25 cellular contexts compared by ENCODE assay signal in genomic region chr22:47042861-47043496, GRCh38.
DNase-seq lines count a peak whose midpoint lies in the region; ATAC-seq, FAIRE-seq and TF ChIP-seq lines count a peak whose summit lies in the region.
"Had no signal": no experiment of that assay in that cellular context is flagged by ENCODE, and none has a peak within 500 bp of the region (broad histone marks: within the 10 kb centered on the region; RNA-seq: fewer than 3 reads in every experiment).

No MANE protein-coding gene starts in this region.

- H3K9ac ChIP-seq in BLaER1 treated with 17β-estradiol and CSF1 and Interleukin-3, amounts not matched to agents 10 nM and 100 nM, result no peak overlapping the region
- H3K9ac ChIP-seq in kidney (ENCODE audit: low read length in 2 of 2) (no peak overlapping the region), neuronal stem cell (ENCODE audit: low read depth, low read length, poor library complexity) (peak overlapping the region; percentile 51)

- H3K9me3 ChIP-seq in BLaER1 treated with 17β-estradiol and CSF1 and Interleukin-3, amounts not matched to agents 10 nM and 100 nM (replicated peaks in 1 of 11), result no peaks in the 10 kb centered on the region
- H3K9me3 ChIP-seq in kidney (ENCODE audit: control insufficient read depth in 1 of 2, low read length in 2 of 2), result no peaks in the 10 kb centered on the region
- no peaks in the 10 kb centered on the region for H3K9me3 ChIP-seq in neuronal stem cell (replicated peaks in 1 of 2; ENCODE audit: control insufficient read depth in 2 of 2, insufficient read depth in 1 of 2, low read depth in 1 of 2, low read length in 2 of 2)
- H3K9me3 ChIP-seq: adrenal gland, body of pancreas, transverse colon had no signal

- H3K9me2 ChIP-seq in GM23338 (ENCODE audit: insufficient read depth), result no peaks in the 10 kb centered on the region

- H3K4me1 Mint-ChIP-seq in GM23338, result peaks cover 6% of the 10 kb centered on the region

- H3K27me3 Mint-ChIP-seq in GM23338 (ENCODE audit: insufficient read depth, low read depth, poor library complexity), result peaks cover 12% of the 10 kb centered on the region

- TF ChIP-seq CTCF in GM23338 (conservative IDR thresholded peaks at IDR 0.05; ENCODE audit: low read depth in 2 of 2) (no peak), kidney (IDR thresholded peaks at IDR 0.05; ENCODE audit: borderline replicate concordance, extremely low read depth, insufficient read depth) (no peak)

- peak overlapping the region; percentile 35 for H2BK120ac ChIP-seq in neuronal stem cell (ENCODE audit: low read depth, low read length)

- H3K79me2 ChIP-seq in GM23338 (replicated peaks; ENCODE audit: insufficient read depth), result no peaks in the 10 kb centered on the region

- H3K4me3 Mint-ChIP-seq in GM23338, result no peak overlapping the region
- H3K4me3 Mint-ChIP-seq: CD14-positive monocyte; T-helper 2 cell treated with Interferon-gamma antibody and Interleukin-4, amounts not matched to agents 5 μg/mL and 100 μg/mL, for 36 hours had no signal

- FAIRE-seq in kidney (lab: Jason Lieb, UNC), result no peak
- FAIRE-seq: GM12878, keratinocyte had no signal

- no peak overlapping the region for H3K27ac ChIP-seq in BLaER1 treated with 17β-estradiol and CSF1 and Interleukin-3, amounts not matched to agents 10 nM and 100 nM
- no peak overlapping the region for H3K27ac ChIP-seq in GM23338 (ENCODE audit: low read depth)
- H3K27ac ChIP-seq in kidney (ENCODE audit: low read depth in 2 of 2, low read length in 2 of 2), result no peak overlapping the region
- no peak overlapping the region for H3K27ac ChIP-seq in neuronal stem cell (replicated peaks; ENCODE audit: low read length)
- H3K27ac ChIP-seq: adrenal gland, skin epidermis, transverse colon had no signal

- DNase-seq in GM23338 (ENCODE audit: low spot score) (no peak), kidney (peak; percentile 68), neuronal stem cell (ENCODE audit: low spot score) (no peak), KG1 (lab: John Stamatoyannopoulos, UW) (no peak), A172 (ENCODE audit: low spot score) (no peak)
- DNase-seq: activated CD4-positive, alpha-beta T cell treated with anti-CD3 and anti-CD28 coated beads for 4 hours; activated CD8-positive, alpha-beta memory T cell treated with anti-CD3 and anti-CD28 coated beads for 24 hours; activated gamma-delta T cell treated with Interleukin-2 at 50 U/mL for 16 hours; adrenal gland; DMS 273 treated with DMSO at 0.1 percent for 48 hours; effector memory CD4-positive, alpha-beta T cell; EL; erythroblast; NCI-H1092; NCI-H1930; occipital lobe had no signal

- H3K18ac ChIP-seq in neuronal stem cell (ENCODE audit: low read length), result peak overlapping the region; percentile 32

- peak overlapping the region; percentile 71; the same call in 1 of the 2 replicates for H3K27ac Mint-ChIP-seq in GM23338
- H3K27ac Mint-ChIP-seq: T-helper 2 cell treated with Interferon-gamma antibody and Interleukin-4, amounts not matched to agents 5 μg/mL and 100 μg/mL, for 36 hours had no signal

- no peak overlapping the region for H3K4ac ChIP-seq in neuronal stem cell (ENCODE audit: low read length)

- peaks cover 0 to 42% (median 8%) of the 10 kb centered on the region in 11 experiments; a peak in 11 of 22 replicates for H3K36me3 ChIP-seq in BLaER1 treated with 17β-estradiol and CSF1 and Interleukin-3, amounts not matched to agents 10 nM and 100 nM
- no peaks in the 10 kb centered on the region for H3K36me3 ChIP-seq in GM23338 (ENCODE audit: insufficient read depth)
- H3K36me3 ChIP-seq in kidney (ENCODE audit: control insufficient read depth in 1 of 2, insufficient read depth in 2 of 2, low read length in 2 of 2), result no peaks in the 10 kb centered on the region
- peaks cover 0 to 2% of the 10 kb centered on the region in 2 donors for H3K36me3 ChIP-seq in neuronal stem cell (replicated peaks in 1 of 2; ENCODE audit: control insufficient read depth in 2 of 2, insufficient read depth in 2 of 2, low read length in 2 of 2)
- H3K36me3 ChIP-seq: adrenal gland, transverse colon had no signal

- H3K27me3 ChIP-seq in BLaER1 treated with 17β-estradiol and CSF1 and Interleukin-3, amounts not matched to agents 10 nM and 100 nM, result no peaks in the 10 kb centered on the region
- H3K27me3 ChIP-seq in GM23338 (ENCODE audit: insufficient read depth) (no peaks in the 10 kb centered on the region), neuronal stem cell (ENCODE audit: control insufficient read depth in 3 of 3, insufficient read depth in 3 of 3, low read depth in 1 of 3, low read length in 3 of 3) (no peaks in the 10 kb centered on the region)
- H3K27me3 ChIP-seq: adrenal gland, body of pancreas, transverse colon had no signal

- H3K14ac ChIP-seq in neuronal stem cell (ENCODE audit: low read length), result peak overlapping the region; percentile 75

- H3K36me3 Mint-ChIP-seq in GM23338 (ENCODE audit: low read depth), result no peaks in the 10 kb centered on the region

- no peak overlapping the region for H4K8ac ChIP-seq in neuronal stem cell (ENCODE audit: low read depth, low read length)

- no peaks in the 10 kb centered on the region for H3F3A ChIP-seq in GM23338 (replicated peaks; ENCODE audit: low read depth)

- peaks cover 45 to 90% (median 63%) of the 10 kb centered on the region in 11 experiments; a peak in 21 of 22 replicates for H4K20me1 ChIP-seq in BLaER1 treated with 17β-estradiol and CSF1 and Interleukin-3, amounts not matched to agents 10 nM and 100 nM
- no peaks in the 10 kb centered on the region for H4K20me1 ChIP-seq in GM23338 (replicated peaks; ENCODE audit: insufficient read depth)

- intact Hi-C loops in kidney (cut with DNase I), result no loop called here

- H2AFZ ChIP-seq in GM23338, result no peak overlapping the region
- H2AFZ ChIP-seq in neuronal stem cell (ENCODE audit: low read length), result no peak overlapping the region

- H4K91ac ChIP-seq in neuronal stem cell (ENCODE audit: low read depth, low read length, poor library complexity), result peak overlapping the region; percentile 35

- H2BK12ac ChIP-seq in neuronal stem cell (ENCODE audit: low read length), result no peak overlapping the region

- peaks cover 15 to 24% (median 20%) of the 10 kb centered on the region in 10 experiments for H3K4me1 ChIP-seq in BLaER1 treated with 17β-estradiol and CSF1 and Interleukin-3, amounts not matched to agents 10 nM and 100 nM
- no peaks in the 10 kb centered on the region for H3K4me1 ChIP-seq in GM23338 (ENCODE audit: insufficient read depth)
- peaks cover 0 to 15% of the 10 kb centered on the region in 2 donors for H3K4me1 ChIP-seq in kidney (ENCODE audit: control insufficient read depth in 1 of 2, insufficient read depth in 1 of 2, low read depth in 1 of 2, low read length in 2 of 2)
- peaks cover 7 to 9% of the 10 kb centered on the region in 2 donors for H3K4me1 ChIP-seq in neuronal stem cell (ENCODE audit: control insufficient read depth in 2 of 2, insufficient read depth in 1 of 2, low read depth in 1 of 2, low read length in 2 of 2)
- H3K4me1 ChIP-seq: adrenal gland had no signal

- peak overlapping the region; percentile 57 for H3K23ac ChIP-seq in neuronal stem cell (ENCODE audit: low read depth, low read length, poor library complexity)

- no peak overlapping the region for H2BK5ac ChIP-seq in neuronal stem cell (ENCODE audit: low read length)

- no peak overlapping the region for H2BK15ac ChIP-seq in neuronal stem cell (ENCODE audit: low read length)

- peak overlapping the region; percentile 20 for H2AK5ac ChIP-seq in neuronal stem cell (ENCODE audit: low read depth, low read length)

- no peak overlapping the region for H3K4me3 ChIP-seq in BLaER1 treated with 17β-estradiol and CSF1 and Interleukin-3, amounts not matched to agents 10 nM and 100 nM
- H3K4me3 ChIP-seq in GM23338, result no peak overlapping the region
- H3K4me3 ChIP-seq in kidney (ENCODE audit: low read length in 2 of 2), result no peak overlapping the region
- H3K4me3 ChIP-seq in neuronal stem cell (ENCODE audit: low read length in 2 of 2), result peak overlapping the region in 1 of 2 donors; percentile 13
- H3K4me3 ChIP-seq: adrenal gland, body of pancreas, GM12878, skin epidermis, transverse colon had no signal

- no CpG with 5 or more reads among the region's 18 CpGs for WGBS in neuronal stem cell (ENCODE audit: extremely low coverage in 2 of 2, insufficient read length in 2 of 2, insufficient replicate concordance in 1 of 2), 2 donors

- H3K9me3 Mint-ChIP-seq in GM23338, result no peaks in the 10 kb centered on the region; the same call in 1 of the 3 replicates
- H3K9me3 Mint-ChIP-seq: T-helper 2 cell treated with Interferon-gamma antibody and Interleukin-4, amounts not matched to agents 5 μg/mL and 100 μg/mL, for 36 hours had no signal

- peak overlapping the region in 9 of 11 experiments; percentile 14 to 42 (median 31); a peak in 8 of 22 replicates for H3K4me2 ChIP-seq in BLaER1 treated with 17β-estradiol and CSF1 and Interleukin-3, amounts not matched to agents 10 nM and 100 nM
- H3K4me2 ChIP-seq in GM23338 (no peak overlapping the region), neuronal stem cell (ENCODE audit: insufficient read depth, low read length, poor library complexity, severe bottlenecking) (no peak overlapping the region)

- H3K79me1 ChIP-seq in neuronal stem cell (ENCODE audit: low read depth, low read length), result no peaks in the 10 kb centered on the region

- no peak for ATAC-seq in GM23338
- no peak for ATAC-seq in GM18519 (IDR thresholded peaks at IDR 0.05; ENCODE audit: low FRiP score, unreplicated experiment)

TF ChIP-seq in GM23338, 12 proteins besides CTCF, POLR2A, EP300 and RAD21 (continues in another document):
- TF ChIP-seq ZNF114 (CRISPR knock-in tag; IDR thresholded peaks at IDR 0.05) (no peak), NANOG (IDR thresholded peaks at IDR 0.05; ENCODE audit: borderline replicate concordance) (no peak), STAT1 (IDR thresholded peaks at IDR 0.05; ENCODE audit: unreplicated experiment) (no peak), EZH2 (IDR thresholded peaks at IDR 0.05; ENCODE audit: low read depth, unreplicated experiment) (no peak), JUNB (IDR thresholded peaks at IDR 0.05; ENCODE audit: unreplicated experiment) (no peak), CREB1 (CRISPR knock-in tag; IDR thresholded peaks at IDR 0.05; ENCODE audit: low read depth) (no peak), ETS1 (IDR thresholded peaks at IDR 0.05) (no peak)

Comparison
In these comparisons a context has a peak if more than half of its experiments do, and no peak if none do; other contexts are left out.
1. H3K4me2 ChIP-seq: peak in BLaER1 treated with 17β-estradiol and CSF1 and Interleukin-3, amounts not matched to agents 10 nM and 100 nM (9 of 11); none in GM23338 (single experiment) and neuronal stem cell (single experiment).